9 cellular contexts compared by ENCODE assay signal in genomic region chr17:5584971-5585794, GRCh38. TPM values are rescaled to one million over a fixed set of nuclear protein-coding genes. Genes with fewer than 3 reads are reported as not detected.
DNase-seq lines count a peak whose midpoint lies in the region; ATAC-seq, FAIRE-seq and TF ChIP-seq lines count a peak whose summit lies in the region.
"Had no signal": no experiment of that assay in that cellular context is flagged by ENCODE, and none has a peak within 500 bp of the region (broad histone marks: within the 10 kb centered on the region; RNA-seq: fewer than 3 reads in every experiment).

No MANE protein-coding gene starts in this region.

- H3K9me3 ChIP-seq in esophagus (ENCODE audit: control insufficient read depth in 2 of 2, insufficient read depth in 1 of 2, low read depth in 1 of 2, low read length in 1 of 2) (no peaks in the 10 kb centered on the region), mucosa of descending colon (no peaks in the 10 kb centered on the region)

- peak; percentile 81 for DNase-seq in GM04503 (ENCODE audit: low read depth)
- peak; percentile 74 for DNase-seq in RCC 7860 (ENCODE audit: low spot score)
- peak; percentile 49 for DNase-seq in skeletal muscle cell (ENCODE audit: low read depth)
- DNase-seq in mucosa of descending colon, result no peak
- no peak for DNase-seq in stimulated activated CD8-positive, alpha-beta memory T cell treated with anti-CD3 and anti-CD28 coated beads, Interleukin-4, amount 100 ng/mL, for 48 hours
- no peak for DNase-seq in COR-L47 (lab: John Stamatoyannopoulos, UW)
- no peak for DNase-seq in AML-193 (lab: John Stamatoyannopoulos, UW)

- H3K4me3 ChIP-seq in esophagus (ENCODE audit: low read depth in 1 of 2, low read length in 2 of 2) (no peak overlapping the region), skeletal muscle cell (ENCODE audit: low read depth, low read length) (no peak overlapping the region), mucosa of descending colon (no peak overlapping the region)

- FAIRE-seq in RCC 7860 (lab: Jason Lieb, UNC), result no peak

- WGBS in esophagus, 2 donors, result 76 to 79% methylated on average over 14 of the region's 14 CpGs

- intact Hi-C loops in mucosa of descending colon (cut with DNase I, micrococcal nuclease), result loop anchor here in 1 of 2 donors (5.0 kb wide), 1 partner anchor 837 kb away; no protein-coding TSS in a partner anchor

- ATAC-seq in mucosa of descending colon, result no peak

- H3K36me3 ChIP-seq in esophagus (ENCODE audit: control insufficient read depth in 2 of 2, insufficient read depth in 2 of 2, low read length in 1 of 2), result peaks cover 0 to 4% of the 10 kb centered on the region in 2 donors
- no peaks in the 10 kb centered on the region for H3K36me3 ChIP-seq in mucosa of descending colon (ENCODE audit: low read depth)

- peaks cover 9 to 18% of the 10 kb centered on the region in 2 donors for H3K4me1 ChIP-seq in esophagus (ENCODE audit: control insufficient read depth in 2 of 2, insufficient read depth in 2 of 2, low read length in 1 of 2)
- peaks cover 7% of the 10 kb centered on the region for H3K4me1 ChIP-seq in mucosa of descending colon (ENCODE audit: low read depth)

- peak overlapping the region; percentile 88 to 96 for H3K27ac ChIP-seq in esophagus (ENCODE audit: low read depth in 2 of 2, low read length in 1 of 2)

- no peak for TF ChIP-seq CTCF in mucosa of descending colon (IDR thresholded peaks at IDR 0.05)

- H3K27me3 ChIP-seq in esophagus (ENCODE audit: control insufficient read depth in 1 of 2, insufficient read depth in 2 of 2, low read length in 2 of 2), result no peaks in the 10 kb centered on the region

RNA-seq across cellular contexts. Expression of gene NLRP1, which starts 0.9 kb away (rescaled TPM):
- polyA plus RNA-seq in esophagus, result 10 to 100 TPM in 1 of 2 donors, 1 to 10 TPM in 1; 8.6 to 26.4 TPM
- 10 to 100 TPM in 1 of 3 donors, 1 to 10 TPM in 2; 4.6 to 13.9 (median 8.0) TPM for total RNA-seq in mucosa of descending colon
- total RNA-seq: HT-29 had no signal

Comparison
In these comparisons a context has a peak if more than half of its experiments do, and no peak if none do; other contexts are left out.
1. DNase-seq: peak in GM04503 (single experiment), RCC 7860 (single experiment) and skeletal muscle cell (single experiment); none in mucosa of descending colon (0 of 3), stimulated activated CD8-positive, alpha-beta memory T cell treated with anti-CD3 and anti-CD28 coated beads, Interleukin-4, amount 100 ng/mL, for 48 hours (single experiment), COR-L47 (single experiment) and AML-193 (0 of 2).